26 cellular contexts compared by ENCODE assay signal in the genomic region with DNA sequence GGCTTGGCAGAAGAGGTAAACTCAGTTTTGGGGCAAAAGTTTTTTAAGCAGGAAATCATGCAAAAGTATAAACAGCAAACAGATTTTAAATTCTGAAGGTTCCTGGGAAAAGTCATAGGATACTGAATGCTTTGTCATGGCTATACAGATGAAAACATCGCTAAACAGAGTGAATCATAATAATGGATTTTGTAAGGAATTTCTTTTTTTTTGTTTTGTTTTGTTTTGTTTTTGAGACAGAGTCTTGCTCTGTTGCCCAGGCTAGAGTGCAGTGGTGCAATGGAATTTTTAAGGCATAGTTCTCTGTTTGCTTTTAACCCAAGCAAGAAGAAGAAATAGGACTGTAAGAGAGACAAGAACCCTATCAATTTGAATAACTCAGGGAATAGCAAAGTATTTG.
"Had no signal": no experiment of that assay in that cellular context is flagged by ENCODE, and none has a peak within 500 bp of the region (broad histone marks: within the 10 kb centered on the region; RNA-seq: fewer than 3 reads in every experiment).

No MANE protein-coding gene starts in this region.

- ATAC-seq: gastrocnemius medialis; left colon; lower lobe of right lung; mucosa of descending colon; natural killer cell treated with Interleukin-12 subunit alpha and Interleukin-12 subunit beta and Interleukin-15 and Interleukin-18, amount 100 ng/mL, for 72 hours; pancreas; sciatic nerve; stimulated activated naive CD8-positive, alpha-beta T cell treated with anti-CD3 and anti-CD28 coated beads, Interleukin-15, amount 100 ng/mL, for 72 hours; upper lobe of right lung had no signal

- H3K4me3 ChIP-seq: esophagus muscularis mucosa, gastrocnemius medialis, hepatocyte, left ventricle myocardium inferior, lower lobe of right lung, mucosa of descending colon, pancreas, smooth muscle cell, suprapubic skin, transverse colon, upper lobe of right lung, uterus had no signal

- DNase-seq: effector CD8-positive, alpha-beta T cell; endodermal cell; gastrocnemius medialis; head of caudate nucleus; kidney; left colon; left ventricle myocardium inferior; lower lobe of right lung; mucosa of descending colon; naive B cell; pancreas; stimulated activated CD4-positive, alpha-beta T cell treated with anti-CD3 and anti-CD28 coated beads, Interleukin-12 subunit alpha, Interleukin-12 subunit beta, amount 100 ng/mL, for 4 hours; stimulated activated CD4-positive, alpha-beta T cell treated with anti-CD3 and anti-CD28 coated beads, Interleukin-1b, Interleukin-23, amount 100 ng/mL, for 48 hours; stimulated activated CD4-positive, alpha-beta T cell treated with anti-CD3 and anti-CD28 coated beads, Interleukin-4, amount 100 ng/mL, for 1 hour; stimulated activated CD8-positive, alpha-beta memory T cell treated with anti-CD3 and anti-CD28 coated beads, Interleukin-4, amount 100 ng/mL, for 48 hours; stimulated activated naive CD4-positive, alpha-beta T cell; stimulated activated naive CD8-positive, alpha-beta T cell treated with anti-CD3 and anti-CD28 coated beads, Interleukin-15, amount 100 ng/mL, for 72 hours; transverse colon; upper lobe of right lung; uterus had no signal
